ENCODE assay signal across 1 cellular context in genomic region chr7:115603416-115603815, GRCh38.
TF ChIP-seq lines count a peak whose summit lies in the region.

No MANE protein-coding gene starts in this region.

TF ChIP-seq in HCT116, 20 proteins besides CTCF, POLR2A, EP300 and RAD21 (continued from another document):
- TF ChIP-seq REST (IDR thresholded peaks at IDR 0.05; ENCODE audit: low read depth), result no peak
- no peak for TF ChIP-seq JUND (IDR thresholded peaks at IDR 0.05)
- TF ChIP-seq ATF3 (IDR thresholded peaks at IDR 0.05), result no peak
- no peak for TF ChIP-seq ZBTB33 (IDR thresholded peaks at IDR 0.05; ENCODE audit: extremely low read depth, insufficient replicate concordance, low read length)
- TF ChIP-seq SRF (IDR thresholded peaks at IDR 0.05; ENCODE audit: low read depth), result no peak
- TF ChIP-seq YY1 (IDR thresholded peaks at IDR 0.05; ENCODE audit: extremely low read depth, insufficient replicate concordance, low read depth, low read length), result no peak
- TF ChIP-seq SP1 (IDR thresholded peaks at IDR 0.05; ENCODE audit: low read depth), result no peak
- TF ChIP-seq EZH2phosphoT487 (IDR thresholded peaks at IDR 0.05; ENCODE audit: borderline replicate concordance), result no peak
- TF ChIP-seq ZNF274 (IDR thresholded peaks at IDR 0.05; ENCODE audit: low read depth, low read length), result no peak
- TF ChIP-seq MAX (IDR thresholded peaks at IDR 0.05), result no peak
- TF ChIP-seq CEBPB (IDR thresholded peaks at IDR 0.05; ENCODE audit: low read depth), result no peak
- no peak for TF ChIP-seq FOSL1 (IDR thresholded peaks at IDR 0.05; ENCODE audit: low read depth)
- no peak for TF ChIP-seq ZFX (IDR thresholded peaks at IDR 0.05)
